ENCODE assay signal across 20 cellular contexts in the genomic region with DNA sequence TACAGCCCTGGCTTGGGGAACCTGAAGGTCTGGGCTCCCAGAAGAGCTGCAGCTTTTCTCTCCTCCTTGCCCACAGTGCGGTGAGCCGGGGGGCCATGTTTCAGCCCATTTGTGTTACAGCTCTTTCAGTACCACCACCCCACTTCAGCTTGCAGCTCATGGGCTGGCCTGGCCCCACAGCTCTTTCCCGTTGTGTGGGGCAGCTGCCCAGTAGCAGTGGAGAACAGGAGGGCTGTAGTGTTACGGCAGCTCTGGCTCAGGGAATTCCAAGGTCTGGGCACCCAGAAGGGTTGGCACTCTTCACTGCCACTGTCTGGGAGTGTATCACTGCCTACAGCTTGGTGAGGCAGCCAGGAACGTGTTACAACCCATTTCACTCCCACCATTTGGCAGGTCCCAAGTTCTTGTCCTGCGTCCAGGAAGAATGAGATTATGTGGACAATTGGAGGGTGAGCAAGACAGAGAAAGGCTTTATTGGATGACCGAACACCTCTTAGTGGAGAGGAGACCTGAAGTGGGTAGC.
DNase-seq lines count a peak whose midpoint lies in the region; ATAC-seq and TF ChIP-seq lines count a peak whose summit lies in the region.
"Had no signal": no experiment of that assay in that cellular context is flagged by ENCODE, and none has a peak within 500 bp of the region (broad histone marks: within the 10 kb centered on the region; RNA-seq: fewer than 3 reads in every experiment).

No MANE protein-coding gene starts in this region.

- POLR2A ChIA-PET in activated CD8-positive, alpha-beta T cell treated with anti-CD3 and anti-CD28 coated beads, Interleukin-2, amount 10 ng/mL, durations not matched to agents 7 days and 5 days (lab: Charles Lee), result no interaction called here
- POLR2A ChIA-PET in activated CD8-positive, alpha-beta T cell treated with anti-CD3 and anti-CD28 coated beads for 36 hours (lab: Charles Lee), result no interaction called here
- POLR2A ChIA-PET in naive thymus-derived CD8-positive, alpha-beta T cell (lab: Charles Lee), result interaction anchor here (1.2 kb wide), 1 partner anchor 23 kb away, joined by 3 read pairs; no protein-coding TSS in a partner anchor
- POLR2A ChIA-PET in activated CD4-positive, alpha-beta T cell treated with anti-CD3 and anti-CD28 coated beads, Interleukin-2, amount 10 ng/mL, durations not matched to agents 7 days and 5 days (lab: Charles Lee), result no interaction called here

- TF ChIP-seq CTCF in activated CD8-positive, alpha-beta T cell treated with anti-CD3 and anti-CD28 coated beads for 36 hours (IDR thresholded peaks at IDR 0.05), result no peak
- TF ChIP-seq CTCF in heart left ventricle (IDR thresholded peaks at IDR 0.05), result no peak
- TF ChIP-seq CTCF in vagina (IDR thresholded peaks at IDR 0.05), result no peak

- no peak for DNase-seq in activated CD8-positive, alpha-beta T cell treated with anti-CD3 and anti-CD28 coated beads, Interleukin-2, amount 10 ng/mL, durations not matched to agents 7 days and 5 days
- no peak for DNase-seq in activated CD8-positive, alpha-beta T cell treated with anti-CD3 and anti-CD28 coated beads for 36 hours
- DNase-seq in heart left ventricle (no peak), vagina (ENCODE audit: extremely low spot score in 2 of 2) (no peak), CD1c-positive myeloid dendritic cell (ENCODE audit: extremely low spot score) (no peak)
- DNase-seq in naive thymus-derived CD8-positive, alpha-beta T cell, result no peak
- DNase-seq in activated T-cell treated with anti-CD3 and anti-CD28 coated beads, Interleukin-2, amount 50 U/mL, for 72 hours, result no peak
- no peak for DNase-seq in activated CD4-positive, alpha-beta T cell treated with anti-CD3 and anti-CD28 coated beads, Interleukin-2, amount 10 ng/mL, durations not matched to agents 7 days and 5 days
- DNase-seq: COR-L47, KG1, NCI-H1417 treated with DMSO at 0.1 percent for 48 hours, NCI-H2029, NCI-H2171, NCI-H446, NCI-H69, OCI-M1 had no signal

- WGBS in heart left ventricle, 4 donors, result 72 to 80% (median 78%) methylated on average over 7 of the region's 7 CpGs

- H3K4me1 ChIP-seq in heart left ventricle (peaks cover 0 to 72% (median 23%) of the 10 kb centered on the region in 12 donors), vagina (peaks cover 32% of the 10 kb centered on the region)

- no peaks in the 10 kb centered on the region for H3K36me3 ChIP-seq in heart left ventricle
- no peaks in the 10 kb centered on the region for H3K36me3 ChIP-seq in vagina

- H3K27me3 Mint-ChIP-seq in activated CD8-positive, alpha-beta T cell treated with anti-CD3 and anti-CD28 coated beads, Interleukin-2, amount 10 ng/mL, durations not matched to agents 7 days and 5 days (ENCODE audit: low read depth), result no peaks in the 10 kb centered on the region
- no peaks in the 10 kb centered on the region for H3K27me3 Mint-ChIP-seq in activated CD8-positive, alpha-beta T cell treated with anti-CD3 and anti-CD28 coated beads for 36 hours
- H3K27me3 Mint-ChIP-seq in naive thymus-derived CD8-positive, alpha-beta T cell, result no peaks in the 10 kb centered on the region
- no peaks in the 10 kb centered on the region for H3K27me3 Mint-ChIP-seq in activated T-cell treated with anti-CD3 and anti-CD28 coated beads, Interleukin-2, amount 50 U/mL, for 72 hours (ENCODE audit: low read depth)
- H3K27me3 Mint-ChIP-seq in activated CD4-positive, alpha-beta T cell treated with anti-CD3 and anti-CD28 coated beads, Interleukin-2, amount 10 ng/mL, durations not matched to agents 7 days and 5 days, result no peaks in the 10 kb centered on the region
- H3K27me3 Mint-ChIP-seq: B cell had no signal

- H3K9me3 ChIP-seq in heart left ventricle (no peaks in the 10 kb centered on the region), vagina (no peaks in the 10 kb centered on the region)

- CTCF ChIA-PET in activated CD8-positive, alpha-beta T cell treated with anti-CD3 and anti-CD28 coated beads, Interleukin-2, amount 10 ng/mL, durations not matched to agents 7 days and 5 days (lab: Charles Lee), result no interaction called here
- CTCF ChIA-PET in activated CD8-positive, alpha-beta T cell treated with anti-CD3 and anti-CD28 coated beads for 36 hours (lab: Charles Lee), result no interaction called here
- CTCF ChIA-PET in activated CD4-positive, alpha-beta T cell treated with anti-CD3 and anti-CD28 coated beads, Interleukin-2, amount 10 ng/mL, durations not matched to agents 7 days and 5 days (lab: Charles Lee), result interaction anchor here (1.2 kb wide), 1 partner anchor 16 kb away, joined by 3 read pairs; no protein-coding TSS in a partner anchor

- peak overlapping the region; percentile 43 for H3K27ac Mint-ChIP-seq in activated CD8-positive, alpha-beta T cell treated with anti-CD3 and anti-CD28 coated beads, Interleukin-2, amount 10 ng/mL, durations not matched to agents 7 days and 5 days
- no peak overlapping the region for H3K27ac Mint-ChIP-seq in activated CD8-positive, alpha-beta T cell treated with anti-CD3 and anti-CD28 coated beads for 36 hours
- peak overlapping the region in 7 of 10 donors; percentile 19 to 59 (median 32) for H3K27ac Mint-ChIP-seq in naive thymus-derived CD8-positive, alpha-beta T cell
- H3K27ac Mint-ChIP-seq in activated T-cell treated with anti-CD3 and anti-CD28 coated beads, Interleukin-2, amount 50 U/mL, for 72 hours, result no peak overlapping the region
- H3K27ac Mint-ChIP-seq in activated CD4-positive, alpha-beta T cell treated with anti-CD3 and anti-CD28 coated beads, Interleukin-2, amount 10 ng/mL, durations not matched to agents 7 days and 5 days, result no peak overlapping the region
- H3K27ac Mint-ChIP-seq: B cell had no signal

- H3K4me3 Mint-ChIP-seq in activated CD8-positive, alpha-beta T cell treated with anti-CD3 and anti-CD28 coated beads, Interleukin-2, amount 10 ng/mL, durations not matched to agents 7 days and 5 days, result no peak overlapping the region
- H3K4me3 Mint-ChIP-seq in activated CD8-positive, alpha-beta T cell treated with anti-CD3 and anti-CD28 coated beads for 36 hours, result no peak overlapping the region
- peak overlapping the region in 1 of 10 donors; percentile 7 for H3K4me3 Mint-ChIP-seq in naive thymus-derived CD8-positive, alpha-beta T cell
- no peak overlapping the region for H3K4me3 Mint-ChIP-seq in activated T-cell treated with anti-CD3 and anti-CD28 coated beads, Interleukin-2, amount 50 U/mL, for 72 hours
- no peak overlapping the region for H3K4me3 Mint-ChIP-seq in activated CD4-positive, alpha-beta T cell treated with anti-CD3 and anti-CD28 coated beads, Interleukin-2, amount 10 ng/mL, durations not matched to agents 7 days and 5 days
- H3K4me3 Mint-ChIP-seq: B cell had no signal

- peak overlapping the region in 11 of 12 donors; percentile 70 to 94 (median 83) for H3K27ac ChIP-seq in heart left ventricle
- peak overlapping the region; percentile 3 for H3K27ac ChIP-seq in vagina
- H3K27ac ChIP-seq: 22Rv1, RWPE1 had no signal

- H3K27me3 ChIP-seq in heart left ventricle, result no peaks in the 10 kb centered on the region
- H3K27me3 ChIP-seq in vagina, result no peaks in the 10 kb centered on the region

- H3K4me1 Mint-ChIP-seq in activated CD8-positive, alpha-beta T cell treated with anti-CD3 and anti-CD28 coated beads, Interleukin-2, amount 10 ng/mL, durations not matched to agents 7 days and 5 days (ENCODE audit: low read depth), result peaks cover 26% of the 10 kb centered on the region
- H3K4me1 Mint-ChIP-seq in activated CD8-positive, alpha-beta T cell treated with anti-CD3 and anti-CD28 coated beads for 36 hours (ENCODE audit: low read depth), result peaks cover 26% of the 10 kb centered on the region
- peaks cover 23 to 61% (median 38%) of the 10 kb centered on the region in 4 donors for H3K4me1 Mint-ChIP-seq in naive thymus-derived CD8-positive, alpha-beta T cell
- peaks cover 9% of the 10 kb centered on the region for H3K4me1 Mint-ChIP-seq in activated T-cell treated with anti-CD3 and anti-CD28 coated beads, Interleukin-2, amount 50 U/mL, for 72 hours (ENCODE audit: low read depth)
- peaks cover 24% of the 10 kb centered on the region for H3K4me1 Mint-ChIP-seq in activated CD4-positive, alpha-beta T cell treated with anti-CD3 and anti-CD28 coated beads, Interleukin-2, amount 10 ng/mL, durations not matched to agents 7 days and 5 days

- no peak for TF ChIP-seq POLR2A in heart left ventricle (IDR thresholded peaks at IDR 0.05)
- no peak for TF ChIP-seq POLR2A in vagina (IDR thresholded peaks at IDR 0.05)

- no peak overlapping the region for H3K4me3 ChIP-seq in heart left ventricle
- H3K4me3 ChIP-seq in vagina, result no peak overlapping the region

- peaks cover 21% of the 10 kb centered on the region for H3K36me3 Mint-ChIP-seq in activated CD8-positive, alpha-beta T cell treated with anti-CD3 and anti-CD28 coated beads, Interleukin-2, amount 10 ng/mL, durations not matched to agents 7 days and 5 days (ENCODE audit: low read depth)
- peaks cover 22% of the 10 kb centered on the region for H3K36me3 Mint-ChIP-seq in activated CD8-positive, alpha-beta T cell treated with anti-CD3 and anti-CD28 coated beads for 36 hours (ENCODE audit: low read depth)
- peaks cover 15 to 42% (median 38%) of the 10 kb centered on the region in 3 donors for H3K36me3 Mint-ChIP-seq in naive thymus-derived CD8-positive, alpha-beta T cell
- H3K36me3 Mint-ChIP-seq in activated T-cell treated with anti-CD3 and anti-CD28 coated beads, Interleukin-2, amount 50 U/mL, for 72 hours (ENCODE audit: insufficient read depth in 2 of 2), result peaks cover under 1 to 2% of the 10 kb centered on the region in 2 donors
- H3K36me3 Mint-ChIP-seq in activated CD4-positive, alpha-beta T cell treated with anti-CD3 and anti-CD28 coated beads, Interleukin-2, amount 10 ng/mL, durations not matched to agents 7 days and 5 days (ENCODE audit: low read depth), result peaks cover 35% of the 10 kb centered on the region

- intact Hi-C loops in activated CD8-positive, alpha-beta T cell treated with anti-CD3 and anti-CD28 coated beads for 36 hours (cut with micrococcal nuclease), result no loop called here
- intact Hi-C loops in heart left ventricle (cut with DNase I), result loop anchor here in 1 of 10 donors (10.0 kb wide), 1 partner anchor 64 kb away; no protein-coding TSS in a partner anchor
- intact Hi-C loops in vagina (cut with DNase I), result no loop called here

- H3K9me3 Mint-ChIP-seq in activated CD8-positive, alpha-beta T cell treated with anti-CD3 and anti-CD28 coated beads, Interleukin-2, amount 10 ng/mL, durations not matched to agents 7 days and 5 days (ENCODE audit: insufficient read depth), result no peaks in the 10 kb centered on the region
- no peaks in the 10 kb centered on the region for H3K9me3 Mint-ChIP-seq in activated CD8-positive, alpha-beta T cell treated with anti-CD3 and anti-CD28 coated beads for 36 hours
- no peaks in the 10 kb centered on the region for H3K9me3 Mint-ChIP-seq in naive thymus-derived CD8-positive, alpha-beta T cell
- no peaks in the 10 kb centered on the region for H3K9me3 Mint-ChIP-seq in activated T-cell treated with anti-CD3 and anti-CD28 coated beads, Interleukin-2, amount 50 U/mL, for 72 hours
- H3K9me3 Mint-ChIP-seq in activated CD4-positive, alpha-beta T cell treated with anti-CD3 and anti-CD28 coated beads, Interleukin-2, amount 10 ng/mL, durations not matched to agents 7 days and 5 days, result no peaks in the 10 kb centered on the region

- ATAC-seq in activated CD8-positive, alpha-beta T cell treated with anti-CD3 and anti-CD28 coated beads, Interleukin-2, amount 10 ng/mL, durations not matched to agents 7 days and 5 days, result no peak
- no peak for ATAC-seq in activated CD8-positive, alpha-beta T cell treated with anti-CD3 and anti-CD28 coated beads for 36 hours
- peak in 2 of 4 donors; percentile 17 to 25 for ATAC-seq in heart left ventricle
- ATAC-seq in naive thymus-derived CD8-positive, alpha-beta T cell, result no peak
- no peak for ATAC-seq in activated T-cell treated with anti-CD3 and anti-CD28 coated beads, Interleukin-2, amount 50 U/mL, for 72 hours (replicated peaks in 1 of 2)
- ATAC-seq: HepG2 had no signal

Comparison
In these comparisons a context has a peak if more than half of its experiments do, and no peak if none do; other contexts are left out.
1. H3K27ac Mint-ChIP-seq: peak in activated CD8-positive, alpha-beta T cell treated with anti-CD3 and anti-CD28 coated beads, Interleukin-2, amount 10 ng/mL, durations not matched to agents 7 days and 5 days (single experiment) and naive thymus-derived CD8-positive, alpha-beta T cell (7 of 10); none in activated CD8-positive, alpha-beta T cell treated with anti-CD3 and anti-CD28 coated beads for 36 hours (single experiment), activated T-cell treated with anti-CD3 and anti-CD28 coated beads, Interleukin-2, amount 50 U/mL, for 72 hours (single experiment) and activated CD4-positive, alpha-beta T cell treated with anti-CD3 and anti-CD28 coated beads, Interleukin-2, amount 10 ng/mL, durations not matched to agents 7 days and 5 days (single experiment).